In genomic region chr17:82278786-82279379, GRCh38 we compare ENCODE assay signal across 1 cellular context.
TF ChIP-seq lines count a peak whose summit lies in the region.

No MANE protein-coding gene starts in this region.

TF ChIP-seq in HepG2, 621 proteins besides CTCF, POLR2A, EP300 and RAD21 (continued from another document):
- TF ChIP-seq, protein P1, sequence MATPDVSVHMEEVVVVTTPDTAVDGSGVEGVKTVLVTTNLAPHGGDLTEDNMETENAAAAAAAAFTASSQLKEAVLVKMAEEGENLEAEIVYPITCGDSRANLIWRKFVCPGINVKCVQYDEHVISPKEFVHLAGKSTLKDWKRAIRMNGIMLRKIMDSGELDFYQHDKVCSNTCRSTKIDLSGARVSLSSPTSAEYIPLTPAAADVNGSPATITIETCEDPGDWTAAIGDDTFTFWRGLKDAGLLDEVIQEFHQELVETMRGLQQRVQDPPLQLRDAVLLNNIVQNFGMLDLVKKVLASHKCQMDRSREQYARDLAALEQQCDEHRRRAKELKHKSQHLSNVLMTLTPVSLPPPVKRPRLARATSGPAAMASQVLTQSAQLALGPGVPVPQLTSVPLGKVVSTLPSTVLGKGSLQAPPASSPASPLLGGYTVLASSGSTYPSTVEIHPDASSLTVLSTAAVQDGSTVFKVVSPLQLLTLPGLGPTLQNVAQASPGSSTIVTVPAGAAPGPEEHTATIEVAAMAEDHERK (CRISPR knock-in tag; IDR thresholded peaks at IDR 0.05; ENCODE audit: low read depth) = no peak
- TF ChIP-seq, protein P2, sequence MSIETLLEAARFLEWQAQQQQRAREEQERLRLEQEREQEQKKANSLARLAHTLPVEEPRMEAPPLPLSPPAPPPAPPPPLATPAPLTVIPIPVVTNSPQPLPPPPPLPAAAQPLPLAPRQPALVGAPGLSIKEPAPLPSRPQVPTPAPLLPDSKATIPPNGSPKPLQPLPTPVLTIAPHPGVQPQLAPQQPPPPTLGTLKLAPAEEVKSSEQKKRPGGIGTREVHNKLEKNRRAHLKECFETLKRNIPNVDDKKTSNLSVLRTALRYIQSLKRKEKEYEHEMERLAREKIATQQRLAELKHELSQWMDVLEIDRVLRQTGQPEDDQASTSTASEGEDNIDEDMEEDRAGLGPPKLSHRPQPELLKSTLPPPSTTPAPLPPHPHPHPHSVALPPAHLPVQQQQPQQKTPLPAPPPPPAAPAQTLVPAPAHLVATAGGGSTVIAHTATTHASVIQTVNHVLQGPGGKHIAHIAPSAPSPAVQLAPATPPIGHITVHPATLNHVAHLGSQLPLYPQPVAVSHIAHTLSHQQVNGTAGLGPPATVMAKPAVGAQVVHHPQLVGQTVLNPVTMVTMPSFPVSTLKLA (IDR thresholded peaks at IDR 0.05) = peak; percentile 47
- peak; percentile 89 for TF ChIP-seq MAX (IDR thresholded peaks at IDR 0.05)
- TF ChIP-seq, protein P3, sequence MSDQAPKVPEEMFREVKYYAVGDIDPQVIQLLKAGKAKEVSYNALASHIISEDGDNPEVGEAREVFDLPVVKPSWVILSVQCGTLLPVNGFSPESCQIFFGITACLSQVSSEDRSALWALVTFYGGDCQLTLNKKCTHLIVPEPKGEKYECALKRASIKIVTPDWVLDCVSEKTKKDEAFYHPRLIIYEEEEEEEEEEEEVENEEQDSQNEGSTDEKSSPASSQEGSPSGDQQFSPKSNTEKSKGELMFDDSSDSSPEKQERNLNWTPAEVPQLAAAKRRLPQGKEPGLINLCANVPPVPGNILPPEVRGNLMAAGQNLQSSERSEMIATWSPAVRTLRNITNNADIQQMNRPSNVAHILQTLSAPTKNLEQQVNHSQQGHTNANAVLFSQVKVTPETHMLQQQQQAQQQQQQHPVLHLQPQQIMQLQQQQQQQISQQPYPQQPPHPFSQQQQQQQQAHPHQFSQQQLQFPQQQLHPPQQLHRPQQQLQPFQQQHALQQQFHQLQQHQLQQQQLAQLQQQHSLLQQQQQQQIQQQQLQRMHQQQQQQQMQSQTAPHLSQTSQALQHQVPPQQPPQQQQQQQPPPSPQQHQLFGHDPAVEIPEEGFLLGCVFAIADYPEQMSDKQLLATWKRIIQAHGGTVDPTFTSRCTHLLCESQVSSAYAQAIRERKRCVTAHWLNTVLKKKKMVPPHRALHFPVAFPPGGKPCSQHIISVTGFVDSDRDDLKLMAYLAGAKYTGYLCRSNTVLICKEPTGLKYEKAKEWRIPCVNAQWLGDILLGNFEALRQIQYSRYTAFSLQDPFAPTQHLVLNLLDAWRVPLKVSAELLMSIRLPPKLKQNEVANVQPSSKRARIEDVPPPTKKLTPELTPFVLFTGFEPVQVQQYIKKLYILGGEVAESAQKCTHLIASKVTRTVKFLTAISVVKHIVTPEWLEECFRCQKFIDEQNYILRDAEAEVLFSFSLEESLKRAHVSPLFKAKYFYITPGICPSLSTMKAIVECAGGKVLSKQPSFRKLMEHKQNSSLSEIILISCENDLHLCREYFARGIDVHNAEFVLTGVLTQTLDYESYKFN (CRISPR knock-in tag; conservative IDR thresholded peaks at IDR 0.05) = peak; percentile 47; the same call in 1 of the 2 replicates
- 0 out of 2 replicates have a peak, but pooled peaks have one; percentile 24 for TF ChIP-seq HNF1B (CRISPR knock-in tag; IDR thresholded peaks at IDR 0.05)
- TF ChIP-seq NFYB (CRISPR knock-in tag; IDR thresholded peaks at IDR 0.05) = no peak
- no peak for TF ChIP-seq SUZ12 (IDR thresholded peaks at IDR 0.05; ENCODE audit: low read depth, low read length)
- no peak for TF ChIP-seq ZNF781 (CRISPR knock-in tag; IDR thresholded peaks at IDR 0.05; ENCODE audit: borderline replicate concordance, not compliant biosample characterization)
- TF ChIP-seq ZNF558 (CRISPR knock-in tag; IDR thresholded peaks at IDR 0.05; ENCODE audit: borderline replicate concordance) = no peak
- TF ChIP-seq ZSCAN12 (CRISPR knock-in tag; IDR thresholded peaks at IDR 0.05) = no peak
